In the genomic region with DNA sequence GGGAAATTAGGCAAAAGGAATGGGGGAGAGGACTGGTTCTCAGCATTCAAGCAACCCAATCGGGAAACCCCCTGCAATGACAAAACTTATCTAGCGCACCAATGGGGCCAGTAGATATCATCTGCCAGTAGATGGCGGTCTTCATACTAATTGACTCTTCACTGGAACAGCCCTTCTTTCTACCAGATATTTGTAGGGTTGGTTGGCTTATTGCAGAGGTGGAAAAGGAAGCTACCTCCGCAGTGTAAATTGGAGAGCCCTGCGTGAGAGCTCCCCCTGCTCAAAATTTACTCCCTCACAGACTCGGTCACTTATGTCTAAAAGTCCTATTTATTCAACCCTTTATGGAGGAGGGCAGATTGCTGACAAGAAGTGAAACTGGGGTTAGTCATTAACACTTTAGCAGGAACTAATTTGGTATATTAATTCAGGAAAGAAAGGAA, we compare ENCODE assay signal across 8 cellular contexts.
A peak's percentile ranks its signal among the peaks of the same experiment; 100 is the strongest.
DNase-seq lines count a peak whose midpoint lies in the region; ATAC-seq, FAIRE-seq and TF ChIP-seq lines count a peak whose summit lies in the region.

No MANE protein-coding gene starts in this region.

- H3K9me3 Mint-ChIP-seq in activated B cell treated with CpG ODN at 0.5 μM for 24 hours (no peaks in the 10 kb centered on the region), chondrocyte (ENCODE audit: low read depth) (no peaks in the 10 kb centered on the region)
- H3K9me3 Mint-ChIP-seq in stimulated activated naive CD8-positive, alpha-beta T cell treated with anti-CD3 and anti-CD28 coated beads, Interleukin-15, Interleukin-2, amounts not matched to agents 100 ng/mL and 50 ng/mL, for 24 hours = no peaks in the 10 kb centered on the region

- CTCF ChIA-PET in activated B cell treated with CpG ODN at 0.5 μM for 24 hours (lab: Charles Lee) = interaction anchor here (0.6 to 4.5 kb wide), 38 partner anchors 8 to 549 kb away, joined by 3 to 100 read pairs (median 4); a partner anchor contains a TSS

- H3K36me3 Mint-ChIP-seq in activated B cell treated with CpG ODN at 0.5 μM for 24 hours (ENCODE audit: low read depth) (no peaks in the 10 kb centered on the region), chondrocyte (ENCODE audit: low read depth) (peaks cover 1% of the 10 kb centered on the region)
- no peaks in the 10 kb centered on the region for H3K36me3 Mint-ChIP-seq in stimulated activated naive CD8-positive, alpha-beta T cell treated with anti-CD3 and anti-CD28 coated beads, Interleukin-15, Interleukin-2, amounts not matched to agents 100 ng/mL and 50 ng/mL, for 24 hours (ENCODE audit: low read depth)

- H3K4me1 Mint-ChIP-seq in activated B cell treated with CpG ODN at 0.5 μM for 24 hours = peaks cover 19% of the 10 kb centered on the region
- no peaks in the 10 kb centered on the region for H3K4me1 Mint-ChIP-seq in chondrocyte (ENCODE audit: low read depth)
- H3K4me1 Mint-ChIP-seq in stimulated activated naive CD8-positive, alpha-beta T cell treated with anti-CD3 and anti-CD28 coated beads, Interleukin-15, Interleukin-2, amounts not matched to agents 100 ng/mL and 50 ng/mL, for 24 hours (ENCODE audit: low read depth) = peaks cover 38% of the 10 kb centered on the region

- POLR2A ChIA-PET in activated B cell treated with CpG ODN at 0.5 μM for 24 hours (lab: Charles Lee) = interaction anchor here (0.5 to 2.2 kb wide), 20 partner anchors 10 to 431 kb away, joined by 3 to 72 read pairs (median 6); a partner anchor contains a TSS

- peak; percentile 34 for TF ChIP-seq CTCF in activated B cell treated with CpG ODN at 0.5 μM for 24 hours (IDR thresholded peaks at IDR 0.05)
- peak; percentile 77 for TF ChIP-seq CTCF in chondrocyte (IDR thresholded peaks at IDR 0.05)

- TF ChIP-seq POLR2A in GM12892 (IDR thresholded peaks at IDR 0.05; ENCODE audit: low read depth, low read length) = no peak

- peak; percentile 54 for DNase-seq in GM12892 (ENCODE audit: insufficient read length)
- peak; percentile 64 for DNase-seq in HCEC 1CT
- peak; percentile 73 for DNase-seq in LoVo (ENCODE audit: low spot score)
- peak; percentile 33 for DNase-seq in activated B cell treated with CpG ODN at 0.5 μM for 24 hours
- no peak for DNase-seq in chondrocyte (ENCODE audit: low spot score)
- DNase-seq in medulla oblongata (ENCODE audit: extremely low spot score) = peak; percentile 62
- DNase-seq in NCI-H345 treated with DMSO at 0.1 percent for 48 hours (lab: John Stamatoyannopoulos, UW; ENCODE audit: unreplicated experiment) = no peak

- H3K27me3 Mint-ChIP-seq in activated B cell treated with CpG ODN at 0.5 μM for 24 hours = peaks cover 5% of the 10 kb centered on the region
- H3K27me3 Mint-ChIP-seq in chondrocyte (ENCODE audit: low read depth) = peaks cover 39% of the 10 kb centered on the region
- H3K27me3 Mint-ChIP-seq in stimulated activated naive CD8-positive, alpha-beta T cell treated with anti-CD3 and anti-CD28 coated beads, Interleukin-15, Interleukin-2, amounts not matched to agents 100 ng/mL and 50 ng/mL, for 24 hours = no peaks in the 10 kb centered on the region

- peak; percentile 97 for FAIRE-seq in GM12892 (lab: Jason Lieb, UNC)

- H3K4me3 Mint-ChIP-seq in activated B cell treated with CpG ODN at 0.5 μM for 24 hours (peak overlapping the region; percentile 45), chondrocyte (ENCODE audit: unreplicated experiment) (no peak overlapping the region)
- peak overlapping the region; percentile 69 for H3K4me3 Mint-ChIP-seq in stimulated activated naive CD8-positive, alpha-beta T cell treated with anti-CD3 and anti-CD28 coated beads, Interleukin-15, Interleukin-2, amounts not matched to agents 100 ng/mL and 50 ng/mL, for 24 hours

- intact Hi-C loops in activated B cell treated with CpG ODN at 0.5 μM for 24 hours (cut with micrococcal nuclease) = loop anchor here (1.0 to 10.0 kb wide), 14 partner anchors 11 to 427 kb away; a partner anchor contains a TSS

- ATAC-seq in activated B cell treated with CpG ODN at 0.5 μM for 24 hours (ENCODE audit: low read depth) = peak; percentile 98

- peak overlapping the region; percentile 64 for H3K27ac Mint-ChIP-seq in activated B cell treated with CpG ODN at 0.5 μM for 24 hours
- H3K27ac Mint-ChIP-seq in chondrocyte (ENCODE audit: unreplicated experiment) = no peak overlapping the region
- peak overlapping the region; percentile 87 for H3K27ac Mint-ChIP-seq in stimulated activated naive CD8-positive, alpha-beta T cell treated with anti-CD3 and anti-CD28 coated beads, Interleukin-15, Interleukin-2, amounts not matched to agents 100 ng/mL and 50 ng/mL, for 24 hours

Comparison
In these comparisons a context has a peak if more than half of its experiments do, and no peak if none do; other contexts are left out.
1. DNase-seq: peak in GM12892 (single experiment), HCEC 1CT (single experiment), LoVo (single experiment), activated B cell treated with CpG ODN at 0.5 μM for 24 hours (single experiment) and medulla oblongata (single experiment); none in chondrocyte (single experiment) and NCI-H345 treated with DMSO at 0.1 percent for 48 hours (single experiment).